28 cellular contexts compared by ENCODE assay signal in genomic region chr4:144480068-144480467, GRCh38.
"Had no signal": no experiment of that assay in that cellular context is flagged by ENCODE, and none has a peak within 500 bp of the region (broad histone marks: within the 10 kb centered on the region; RNA-seq: fewer than 3 reads in every experiment).

No MANE protein-coding gene starts in this region.

- ATAC-seq: activated CD8-positive, alpha-beta memory T cell treated with anti-CD3 and anti-CD28 coated beads, Interleukin-2, amount 10 ng/mL, durations not matched to agents 7 days and 5 days; Panc1; Right ventricle myocardium inferior; WTC11 had no signal

- H3K4me1 Mint-ChIP-seq: activated CD8-positive, alpha-beta memory T cell treated with anti-CD3 and anti-CD28 coated beads, Interleukin-2, amount 10 ng/mL, durations not matched to agents 7 days and 5 days; activated naive CD4-positive, alpha-beta T cell treated with anti-CD3 and anti-CD28 coated beads, Interleukin-2, amount 50 U/mL, for 24 hours; WTC11 had no signal

- H3K27me3 Mint-ChIP-seq: activated CD8-positive, alpha-beta memory T cell treated with anti-CD3 and anti-CD28 coated beads, Interleukin-2, amount 10 ng/mL, durations not matched to agents 7 days and 5 days; activated T-cell treated with anti-CD3 and anti-CD28 coated beads, Interleukin-2, amount 50 U/mL, for 24 hours had no signal

- DNase-seq: activated CD4-positive, alpha-beta T cell treated with anti-CD3 and anti-CD28 coated beads for 48 hours; activated CD4-positive, alpha-beta T cell treated with anti-CD3 and anti-CD28 coated beads, Interleukin-2, amount 50 U/mL, for 48 hours; activated CD4-positive, CD25-positive, alpha-beta regulatory T cell treated with anti-CD3 and anti-CD28 coated beads, Interleukin-2, amount 50 U/mL, for 72 hours; activated CD8-positive, alpha-beta memory T cell treated with anti-CD3 and anti-CD28 coated beads, Interleukin-2, amount 10 ng/mL, durations not matched to agents 7 days and 5 days; activated effector memory CD4-positive, alpha-beta T cell treated with Interleukin-2 at 50 U/mL for 16 hours; activated naive CD4-positive, alpha-beta T cell; activated T-cell treated with anti-CD3 and anti-CD28 coated beads, Interleukin-2, amount 50 U/mL, for 24 hours; aorta; caudate nucleus; colonic mucosa; KG1; NCI-H1048; NCI-H1417; NCI-H1694; NCI-H2029; NCI-H2107; NCI-H2171 treated with DMSO at 0.1 percent for 48 hours; NCI-H345; NCI-H510A; NCI-H526 treated with DMSO at 0.1 percent for 48 hours; NCI-H82; RPMI8226 had no signal

- H3K27ac Mint-ChIP-seq: activated CD8-positive, alpha-beta memory T cell treated with anti-CD3 and anti-CD28 coated beads, Interleukin-2, amount 10 ng/mL, durations not matched to agents 7 days and 5 days; activated naive CD4-positive, alpha-beta T cell treated with anti-CD3 and anti-CD28 coated beads, Interleukin-2, amount 50 U/mL, for 24 hours; activated T-cell treated with anti-CD3 and anti-CD28 coated beads, Interleukin-2, amount 50 U/mL, for 24 hours; activated T-helper 1 cell treated with anti-CD3 and anti-CD28 coated beads, Interleukin-12 subunit alpha, Interleukin-12 subunit beta, Interleukin-2, Interleukin-4 antibody, amounts not matched to agents 30 ng/mL and 10 ng/mL and 1 ng/mL, durations not matched to agents 14 hours and 24 hours and 36 hours; T-helper 1 cell treated with Interleukin-12 subunit alpha and Interleukin-12 subunit beta and Interleukin-4 antibody, amounts not matched to agents 30 μg/mL and 1 μg/mL, for 36 hours; WTC11 had no signal

- H3K4me3 Mint-ChIP-seq: activated CD8-positive, alpha-beta memory T cell treated with anti-CD3 and anti-CD28 coated beads, Interleukin-2, amount 10 ng/mL, durations not matched to agents 7 days and 5 days; activated naive CD4-positive, alpha-beta T cell treated with anti-CD3 and anti-CD28 coated beads, Interleukin-2, amount 50 U/mL, for 24 hours; activated T-cell treated with anti-CD3 and anti-CD28 coated beads, Interleukin-2, amount 50 U/mL, for 24 hours; activated T-helper 1 cell treated with anti-CD3 and anti-CD28 coated beads, Interleukin-12 subunit alpha, Interleukin-12 subunit beta, Interleukin-2, Interleukin-4 antibody, amounts not matched to agents 30 ng/mL and 10 ng/mL and 1 ng/mL, durations not matched to agents 14 hours and 24 hours and 36 hours; T-helper 1 cell treated with Interleukin-12 subunit alpha and Interleukin-12 subunit beta and Interleukin-4 antibody, amounts not matched to agents 30 μg/mL and 1 μg/mL, for 36 hours; WTC11 had no signal

- H3K36me3 Mint-ChIP-seq: activated CD8-positive, alpha-beta memory T cell treated with anti-CD3 and anti-CD28 coated beads, Interleukin-2, amount 10 ng/mL, durations not matched to agents 7 days and 5 days; activated naive CD4-positive, alpha-beta T cell treated with anti-CD3 and anti-CD28 coated beads, Interleukin-2, amount 50 U/mL, for 24 hours had no signal
